ENCODE assay signal across 26 cellular contexts in the genomic region with DNA sequence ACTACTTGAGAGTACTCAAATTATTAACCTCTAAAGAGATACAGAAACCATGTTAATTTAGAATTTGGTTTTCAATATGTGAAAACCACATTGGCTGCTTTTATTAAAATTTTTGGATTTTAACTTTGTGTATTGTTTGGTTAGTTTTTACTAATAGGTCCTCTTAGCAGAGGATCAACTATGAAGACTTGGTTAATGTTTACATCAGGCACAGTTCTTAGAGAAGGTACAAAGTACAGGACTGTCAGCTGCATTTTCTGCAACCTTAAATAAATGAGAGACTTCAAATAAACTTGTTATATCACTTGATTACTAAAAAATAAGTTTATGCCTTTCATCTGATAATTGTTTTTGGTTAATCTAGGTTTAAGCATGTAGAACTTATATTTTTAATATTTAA.
"Had no signal": no experiment of that assay in that cellular context is flagged by ENCODE, and none has a peak within 500 bp of the region (broad histone marks: within the 10 kb centered on the region; RNA-seq: fewer than 3 reads in every experiment).

No MANE protein-coding gene starts in this region.

- DNase-seq: activated B cell treated with CpG ODN at 0.5 μM for 24 hours; activated CD4-positive, alpha-beta T cell treated with anti-CD3 and anti-CD28 coated beads for 36 hours; activated CD4-positive, alpha-beta T cell treated with anti-CD3 and anti-CD28 coated beads, Interleukin-2, amount 50 U/mL, for 4 hours; activated CD8-positive, alpha-beta memory T cell treated with anti-CD3 and anti-CD28 coated beads, Interleukin-2, amount 50 U/mL, for 48 hours; activated naive CD4-positive, alpha-beta T cell treated with Interleukin-2 at 50 U/mL for 16 hours; activated naive CD8-positive, alpha-beta T cell treated with anti-CD3 and anti-CD28 coated beads for 36 hours; activated T-cell treated with anti-CD3 and anti-CD28 coated beads, Interleukin-2, amount 50 U/mL, for 4 hours; dorsolateral prefrontal cortex; effector memory CD8-positive, alpha-beta T cell; esophagus squamous epithelium; gastrocnemius medialis; hypothalamus; left cardiac atrium; naive thymus-derived CD4-positive, alpha-beta T cell; retina; spleen; stimulated activated CD4-positive, alpha-beta T cell treated with anti-CD3 and anti-CD28 coated beads, Interleukin-4, amount 100 ng/mL, for 1 hour; stimulated activated naive CD4-positive, alpha-beta T cell; testis; trophoblast cell; uterus had no signal

- ATAC-seq: activated CD4-positive, alpha-beta T cell treated with anti-CD3 and anti-CD28 coated beads for 36 hours; activated T-cell treated with anti-CD3 and anti-CD28 coated beads, Interleukin-2, amount 50 U/mL, for 4 hours; effector memory CD8-positive, alpha-beta T cell; gastrocnemius medialis; left cardiac atrium; naive thymus-derived CD4-positive, alpha-beta T cell had no signal

- FAIRE-seq: astrocyte, endothelial cell of umbilical vein had no signal

- H3K4me3 ChIP-seq: breast epithelium, dorsolateral prefrontal cortex, esophagus squamous epithelium, gastrocnemius medialis, lung, neural progenitor cell, spleen, testis, uterus had no signal

- H3K4me1 ChIP-seq: breast epithelium, esophagus squamous epithelium, gastrocnemius medialis, neural progenitor cell, spleen, testis, uterus had no signal

- H3K36me3 ChIP-seq: breast epithelium, esophagus squamous epithelium, gastrocnemius medialis, neural progenitor cell, spleen, uterus had no signal

- H3K9me3 ChIP-seq: breast epithelium, esophagus squamous epithelium, gastrocnemius medialis, spleen, testis, uterus had no signal

- H3K9ac ChIP-seq: neural progenitor cell had no signal

- H3K4me2 ChIP-seq: neural progenitor cell had no signal

- H2AFZ ChIP-seq: neural progenitor cell had no signal

- H3K27ac ChIP-seq: breast epithelium, dorsolateral prefrontal cortex, esophagus squamous epithelium, gastrocnemius medialis, neural progenitor cell, spleen, testis, uterus had no signal

- H3K27me3 ChIP-seq: breast epithelium, dorsolateral prefrontal cortex, esophagus squamous epithelium, gastrocnemius medialis, neural progenitor cell, spleen, testis, uterus had no signal
